ENCODE assay signal across 9 cellular contexts in genomic region chr1:167518331-167518700, GRCh38. TPM values are rescaled to one million over a fixed set of nuclear protein-coding genes. Genes with fewer than 3 reads are reported as not detected.
DNase-seq lines count a peak whose midpoint lies in the region; ATAC-seq and TF ChIP-seq lines count a peak whose summit lies in the region.
"Had no signal": no experiment of that assay in that cellular context is flagged by ENCODE, and none has a peak within 500 bp of the region (broad histone marks: within the 10 kb centered on the region; RNA-seq: fewer than 3 reads in every experiment).

TSS of gene CD247 (minus strand) at chr1:167518529. CDS start at chr1:167518465, 64 bp downstream.

- H2BK12ac ChIP-seq in H9 (ENCODE audit: insufficient read length, low read depth, low read length), result no peak within 1 kb of the TSS

- H3K4ac ChIP-seq in H9 (ENCODE audit: low read depth, low read length), result no peak within 1 kb of the TSS

- H3K27me3 ChIP-seq in PC-3 (ENCODE audit: low read length), result peaks cover 11% of the 10 kb centered on the region; the same call in 1 of the 2 replicates
- H3K27me3 ChIP-seq in lower lobe of right lung (ENCODE audit: low read depth), result no peaks in the 10 kb centered on the region
- no peaks in the 10 kb centered on the region for H3K27me3 ChIP-seq in H9 (ENCODE audit: insufficient read depth, low read length)

- no peak within 1 kb of the TSS for H3K56ac ChIP-seq in H9 (ENCODE audit: insufficient read length, low read depth, low read length)

- DNase-seq in PC-3 (no peak), activated T-cell treated with anti-CD3 and anti-CD28 coated beads for 48 hours (ENCODE audit: low read depth) (peak; percentile 59), lower lobe of right lung (no peak), NCI-H1105 (lab: John Stamatoyannopoulos, UW) (no peak), NCI-H524 (lab: John Stamatoyannopoulos, UW) (no peak), Right ventricle myocardium superior (no peak), H9 (no peak)
- peak; percentile 62 to 65 for DNase-seq in stimulated activated CD8-positive, alpha-beta memory T cell treated with anti-CD3 and anti-CD28 coated beads, Interleukin-7, amount 100 ng/mL, for 4 hours (ENCODE audit: low read depth in 2 of 2)

- no peaks in the 10 kb centered on the region for H3K36me3 Mint-ChIP-seq in H9 (ENCODE audit: insufficient read depth in 1 of 3, low read depth in 3 of 3)

- H3K4me3 ChIP-seq in PC-3 (ENCODE audit: low read length) (no peak within 1 kb of the TSS), lower lobe of right lung (peak within 1 kb of the TSS; percentile 39)

- no TSS peak for BruUV-seq in PC-3 (replicated peaks; lab: Mats Ljungman, UMichigan)

- H2BK20ac ChIP-seq in H9 (ENCODE audit: low read depth, low read length, poor library complexity, severe bottlenecking), result no peak within 1 kb of the TSS

- H3K4me1 Mint-ChIP-seq in H9, result peaks cover 0 to 6% of the 10 kb centered on the region in 2 experiments; a peak in 2 of 4 replicates

- no peaks in the 10 kb centered on the region; the same call in 1 of the 2 replicates for H3K27me3 Mint-ChIP-seq in H9 (ENCODE audit: low read depth)

- no peak within 1 kb of the TSS for H3K4me3 Mint-ChIP-seq in H9

- H3T11ph ChIP-seq in H9 (ENCODE audit: low read length), result no peak within 1 kb of the TSS

- H3K36me3 ChIP-seq in PC-3 (ENCODE audit: low read depth, low read length) (no peaks in the 10 kb centered on the region), lower lobe of right lung (no peaks in the 10 kb centered on the region)

- POLR2A ChIA-PET in PC-3 (lab: Charles Lee; ENCODE audit: unreplicated experiment), result no interaction called here

- H3K23ac ChIP-seq in H9 (ENCODE audit: insufficient read length, low read depth, low read length), result no peak within 1 kb of the TSS

- no peaks in the 10 kb centered on the region for H3F3A ChIP-seq in PC-3 (ENCODE audit: low read length, unreplicated experiment)

- no CpG with 5 or more reads among the region's 14 CpGs for WGBS in H9 (ENCODE audit: extremely low coverage, insufficient read length, low lambda C conversion rate)

- H2BK5ac ChIP-seq in H9 (ENCODE audit: insufficient read length, low read length), result no peak within 1 kb of the TSS

- intact Hi-C loops in PC-3 (cut with micrococcal nuclease), result no loop called here
- intact Hi-C loops in lower lobe of right lung (cut with DNase I), result no loop called here
- intact Hi-C loops in Right ventricle myocardium superior (cut with DNase I), result no loop called here

- no peak within 1 kb of the TSS for H3K27ac ChIP-seq in PC-3 (ENCODE audit: low read length)
- H3K27ac ChIP-seq in lower lobe of right lung, result peak within 1 kb of the TSS; percentile 58
- no peak within 1 kb of the TSS for H3K27ac ChIP-seq in H9 (ENCODE audit: insufficient read length, low read depth, low read length)

- H3K9me2 ChIP-seq in PC-3 (replicated peaks; ENCODE audit: low read length), result no peaks in the 10 kb centered on the region

- no peak within 1 kb of the TSS for H2BK15ac ChIP-seq in H9 (ENCODE audit: low read depth, low read length)

- H3K4me1 ChIP-seq in PC-3 (ENCODE audit: insufficient read depth, low read length) (no peaks in the 10 kb centered on the region), lower lobe of right lung (no peaks in the 10 kb centered on the region), H9 (ENCODE audit: insufficient read depth, low read length) (no peaks in the 10 kb centered on the region)

- H4K5ac ChIP-seq in H9 (ENCODE audit: insufficient read length, low read depth, low read length), result no peak within 1 kb of the TSS

- H3K14ac ChIP-seq in H9 (ENCODE audit: insufficient read depth, low read length), result no peak within 1 kb of the TSS; the same call in 1 of the 2 replicates

- CTCF ChIA-PET in PC-3 (lab: Charles Lee), result no interaction called here

- no peak within 1 kb of the TSS for H2AK5ac ChIP-seq in H9 (ENCODE audit: insufficient read length, low read length)

- no peaks in the 10 kb centered on the region for H3K9me3 Mint-ChIP-seq in H9

- H4K20me1 ChIP-seq in PC-3 (ENCODE audit: low read length) (no peaks in the 10 kb centered on the region), H9 (ENCODE audit: control insufficient read depth, insufficient read depth, insufficient read length) (no peaks in the 10 kb centered on the region)

- H3K18ac ChIP-seq in H9 (ENCODE audit: insufficient read length, low read depth, low read length), result no peak within 1 kb of the TSS

- H3K27ac Mint-ChIP-seq in H9, result no peak within 1 kb of the TSS

- H3K4me2 ChIP-seq in PC-3 (ENCODE audit: low read length), result no peak within 1 kb of the TSS
- H3K4me2 ChIP-seq in H9 (ENCODE audit: insufficient read depth, insufficient read length, low read length), result no peak within 1 kb of the TSS

- no peak within 1 kb of the TSS for H4K8ac ChIP-seq in H9 (replicated peaks; ENCODE audit: insufficient read length, low read depth, low read length)

- H3K9me3 ChIP-seq in PC-3 (ENCODE audit: low read length), result no peaks in the 10 kb centered on the region
- no peaks in the 10 kb centered on the region for H3K9me3 ChIP-seq in lower lobe of right lung
- no peaks in the 10 kb centered on the region for H3K9me3 ChIP-seq in H9 (ENCODE audit: control insufficient read depth, low read depth, low read length)

- H3K79me1 ChIP-seq in H9 (ENCODE audit: insufficient read depth, low read depth, low read length, poor library complexity, severe bottlenecking), result no peaks in the 10 kb centered on the region

- no peak within 1 kb of the TSS for H3K9ac ChIP-seq in PC-3 (ENCODE audit: low read length)
- H3K9ac ChIP-seq in H9 (ENCODE audit: extremely low read depth, insufficient read length, low read length), result no peak within 1 kb of the TSS

- H3K79me2 ChIP-seq in PC-3 (ENCODE audit: low read length) (no peaks in the 10 kb centered on the region), H9 (ENCODE audit: insufficient read depth, low read length) (no peaks in the 10 kb centered on the region)

- ATAC-seq in PC-3 (no peak), lower lobe of right lung (peak; percentile 54 to 62), Right ventricle myocardium superior (ENCODE audit: poor library complexity) (no peak)

- TF ChIP-seq CTCF in PC-3 (conservative IDR thresholded peaks at IDR 0.05; ENCODE audit: low read depth, low read length) (no peak), lower lobe of right lung (IDR thresholded peaks at IDR 0.05) (no peak), H9 (conservative IDR thresholded peaks at IDR 0.05) (no peak)

- peak within 1 kb of the TSS; percentile 49; the same call in 1 of the 2 replicates for H2AFZ ChIP-seq in PC-3 (ENCODE audit: low read length)
- no peak within 1 kb of the TSS for H2AFZ ChIP-seq in H9 (ENCODE audit: low read length)

- H2BK120ac ChIP-seq in H9 (ENCODE audit: low read depth, low read length, poor library complexity, severe bottlenecking), result no peak within 1 kb of the TSS

- no peaks in the 10 kb centered on the region for H3K23me2 ChIP-seq in H9 (ENCODE audit: insufficient read length, low read depth, low read length, poor library complexity, severe bottlenecking)

- no peak within 1 kb of the TSS for H4K91ac ChIP-seq in H9 (ENCODE audit: insufficient read length, low read depth, low read length)

RNA-seq across cellular contexts. Expression of gene CD247, which starts in this region (rescaled TPM):
- total RNA-seq in PC-3 (2014; rRNA removed), result 0.17 TPM in 1 of 2 replicates, not detected in the other
- total RNA-seq in lower lobe of right lung, result 8.7 TPM
- total RNA-seq in Right ventricle myocardium superior, result 0.54 TPM
- total RNA-seq in H9 (2021), result 0.90 and 1.2 TPM in 2 replicates
- total RNA-seq: lung microvascular endothelial cell had no signal

Comparison
In these comparisons a context has a peak if more than half of its experiments do, and no peak if none do; other contexts are left out.
1. ATAC-seq: peak in lower lobe of right lung (2 of 2); none in PC-3 (single experiment) and Right ventricle myocardium superior (single experiment).
2. DNase-seq: peak in activated T-cell treated with anti-CD3 and anti-CD28 coated beads for 48 hours (single experiment) and stimulated activated CD8-positive, alpha-beta memory T cell treated with anti-CD3 and anti-CD28 coated beads, Interleukin-7, amount 100 ng/mL, for 4 hours (2 of 2); none in PC-3 (single experiment), lower lobe of right lung (single experiment), NCI-H1105 (single experiment), NCI-H524 (0 of 2), Right ventricle myocardium superior (single experiment) and H9 (single experiment).